In the genomic region with DNA sequence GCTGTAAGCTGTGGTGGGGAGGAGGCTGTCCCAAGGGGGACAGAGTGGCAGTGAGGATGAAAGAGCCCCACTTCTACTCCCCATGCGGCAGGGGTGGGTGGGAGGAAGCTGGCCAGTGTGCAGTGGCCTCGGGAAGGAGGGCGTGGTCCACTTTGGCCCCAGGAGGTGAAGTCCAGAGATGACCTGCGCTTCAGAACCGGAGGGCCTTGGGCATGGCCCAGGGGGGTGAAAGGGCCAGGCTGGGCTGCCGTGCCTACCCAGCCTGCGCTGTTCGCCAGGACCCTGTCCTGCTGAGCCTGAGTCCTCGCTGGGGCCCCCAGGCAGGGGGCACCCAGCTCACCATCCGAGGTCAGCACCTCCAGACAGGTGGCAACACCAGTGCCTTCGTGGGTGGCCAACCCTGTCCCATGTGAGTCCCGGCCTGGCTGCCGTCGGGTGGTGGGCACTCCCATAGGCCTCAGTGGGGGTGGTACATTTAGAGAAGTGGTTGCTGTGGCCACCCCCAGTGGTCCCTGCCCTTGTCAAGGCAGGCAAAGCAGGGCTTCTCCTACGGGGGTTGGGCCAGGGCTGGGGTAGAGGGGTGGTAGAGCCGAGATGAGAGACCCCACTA, we compare ENCODE assay signal across 17 cellular contexts. TPM values are rescaled to one million over a fixed set of nuclear protein-coding genes. Genes with fewer than 3 reads are reported as not detected.
"Had no signal": no experiment of that assay in that cellular context is flagged by ENCODE, and none has a peak within 500 bp of the region (broad histone marks: within the 10 kb centered on the region; RNA-seq: fewer than 3 reads in every experiment).

No MANE protein-coding gene starts in this region.

- H3K27me3 ChIP-seq: pancreas, thyroid gland had no signal

- H3K27ac Mint-ChIP-seq: activated CD4-positive, alpha-beta T cell treated with anti-CD3 and anti-CD28 coated beads, Interleukin-2, amount 10 ng/mL, durations not matched to agents 24 days and 14 days; activated CD8-positive, alpha-beta T cell treated with anti-CD3 and anti-CD28 coated beads, Interleukin-2, amount 10 ng/mL, durations not matched to agents 7 days and 5 days; activated naive CD8-positive, alpha-beta T cell; natural killer cell had no signal

- ATAC-seq: activated CD8-positive, alpha-beta T cell treated with anti-CD3 and anti-CD28 coated beads, Interleukin-2, amount 10 ng/mL, durations not matched to agents 7 days and 5 days; left cardiac atrium; lower lobe of right lung; natural killer cell; pancreas had no signal

- H3K27ac ChIP-seq: epithelial cell of prostate, lower lobe of right lung, pancreas, thyroid gland had no signal

- H3K36me3 Mint-ChIP-seq: activated naive CD8-positive, alpha-beta T cell; natural killer cell had no signal

- H3K4me1 ChIP-seq: lower lobe of right lung, pancreas, thyroid gland had no signal

- H3K9me3 Mint-ChIP-seq: activated CD4-positive, alpha-beta T cell treated with anti-CD3 and anti-CD28 coated beads, Interleukin-2, amount 10 ng/mL, durations not matched to agents 24 days and 14 days; natural killer cell had no signal

- H3K9me3 ChIP-seq: lower lobe of right lung, pancreas, thyroid gland had no signal

- H3K4me3 ChIP-seq: lower lobe of right lung, pancreas, thyroid gland had no signal

- DNase-seq: activated CD4-positive, alpha-beta T cell treated with anti-CD3 and anti-CD28 coated beads, Interleukin-2, amount 10 ng/mL, durations not matched to agents 24 days and 14 days; activated CD8-positive, alpha-beta T cell treated with anti-CD3 and anti-CD28 coated beads, Interleukin-2, amount 10 ng/mL, durations not matched to agents 7 days and 5 days; activated gamma-delta T cell; activated T-cell treated with anti-CD3 and anti-CD28 coated beads, Interleukin-2, amount 50 U/mL, for 48 hours; foreskin fibroblast; natural killer cell; stimulated activated CD4-positive, alpha-beta T cell treated with anti-CD3 and anti-CD28 coated beads, Interleukin-12 subunit alpha, Interleukin-12 subunit beta, amount 100 ng/mL, for 4 hours; stimulated activated CD4-positive, alpha-beta T cell treated with anti-CD3 and anti-CD28 coated beads, Interleukin-1b, Interleukin-23, amount 100 ng/mL, for 48 hours; stimulated activated naive CD4-positive, alpha-beta T cell treated with Interleukin-2 at 50 U/mL for 16 hours; thyroid gland had no signal

- H3K4me1 Mint-ChIP-seq: activated CD4-positive, alpha-beta T cell treated with anti-CD3 and anti-CD28 coated beads, Interleukin-2, amount 10 ng/mL, durations not matched to agents 24 days and 14 days had no signal

- H3K27me3 Mint-ChIP-seq: activated CD4-positive, alpha-beta T cell treated with anti-CD3 and anti-CD28 coated beads, Interleukin-2, amount 10 ng/mL, durations not matched to agents 24 days and 14 days; activated naive CD8-positive, alpha-beta T cell had no signal

- H3K36me3 ChIP-seq: lower lobe of right lung, pancreas, thyroid gland had no signal

- H3K4me3 Mint-ChIP-seq: activated CD4-positive, alpha-beta T cell treated with anti-CD3 and anti-CD28 coated beads, Interleukin-2, amount 10 ng/mL, durations not matched to agents 24 days and 14 days; activated CD8-positive, alpha-beta T cell treated with anti-CD3 and anti-CD28 coated beads, Interleukin-2, amount 10 ng/mL, durations not matched to agents 7 days and 5 days; activated naive CD8-positive, alpha-beta T cell; natural killer cell had no signal

RNA-seq across cellular contexts. Expression of gene SRPK3, which starts 8.1 kb away (rescaled TPM):
- total RNA-seq: activated CD4-positive, alpha-beta T cell treated with anti-CD3 and anti-CD28 coated beads, Interleukin-2, amount 10 ng/mL, durations not matched to agents 24 days and 14 days; activated CD8-positive, alpha-beta T cell treated with anti-CD3 and anti-CD28 coated beads, Interleukin-2, amount 10 ng/mL, durations not matched to agents 7 days and 5 days; glomerular endothelial cell; lower lobe of right lung; natural killer cell; T-helper 2 cell treated with Interferon-gamma antibody and Interleukin-4, amounts not matched to agents 100 ng/mL and 5 ng/mL, for 36 hours had no signal
